8 cellular contexts compared by ENCODE assay signal in genomic region chr1:46466477-46467182, GRCh38. TPM values are rescaled to one million over a fixed set of nuclear protein-coding genes. Genes with fewer than 3 reads are reported as not detected.
DNase-seq lines count a peak whose midpoint lies in the region; ATAC-seq and TF ChIP-seq lines count a peak whose summit lies in the region.

No MANE protein-coding gene starts in this region.

- WGBS in lung, 2 donors: 2 to 4% methylated on average over 50 to 84 of the region's 84 CpGs
- WGBS in tibial nerve, 2 donors: 2 to 3% methylated on average over 46 to 50 of the region's 84 CpGs

- ATAC-seq in lung (ENCODE audit: insufficient read depth, low FRiP score) (peak; percentile 44), HG03354 (IDR thresholded peaks at IDR 0.05; ENCODE audit: poor library complexity, severe bottlenecking, unreplicated experiment) (no peak), GM18868 (IDR thresholded peaks at IDR 0.05; ENCODE audit: unreplicated experiment) (no peak)

- no peak overlapping the region for H3K27ac ChIP-seq in lung (ENCODE audit: low read depth in 1 of 2, low read length in 1 of 2)
- H3K27ac ChIP-seq in tibial nerve: no peak overlapping the region

- no peak for TF ChIP-seq EP300 in tibial nerve (IDR thresholded peaks at IDR 0.05)

- no peaks in the 10 kb centered on the region for H3K9me3 Mint-ChIP-seq in chondrocyte (ENCODE audit: low read depth)

- TF ChIP-seq POLR2A in tibial nerve (IDR thresholded peaks at IDR 0.05): no peak

- DNase-seq in GM03348 (ENCODE audit: low spot score) (peak; percentile 74), NCI-H748 treated with DMSO at 0.1 percent for 48 hours (lab: John Stamatoyannopoulos, UW) (peak; percentile 12), chondrocyte (ENCODE audit: low spot score) (no peak), lung (ENCODE audit: low spot score) (no peak), tibial nerve (ENCODE audit: low spot score in 2 of 2) (no peak)
- no peak for DNase-seq in central memory CD4-positive, alpha-beta T cell

- no peaks in the 10 kb centered on the region for H3K36me3 ChIP-seq in lung (ENCODE audit: control insufficient read depth in 2 of 2, insufficient read depth in 2 of 2, low read length in 2 of 2)
- no peaks in the 10 kb centered on the region for H3K36me3 ChIP-seq in tibial nerve

- H3K9me3 ChIP-seq in lung (ENCODE audit: control insufficient read depth in 2 of 2, insufficient read depth in 1 of 2, low read length in 1 of 2) (peaks cover 0 to 2% of the 10 kb centered on the region in 2 donors), tibial nerve (no peaks in the 10 kb centered on the region)

- peaks cover 0 to 7% of the 10 kb centered on the region in 2 donors for H3K4me1 ChIP-seq in lung (ENCODE audit: control insufficient read depth in 2 of 2, insufficient read depth in 2 of 2, low read length in 2 of 2)
- peaks cover 0 to 14% (median 6%) of the 10 kb centered on the region in 4 donors for H3K4me1 ChIP-seq in tibial nerve

- peaks cover 5% of the 10 kb centered on the region for H3K36me3 Mint-ChIP-seq in chondrocyte (ENCODE audit: low read depth)

- H3K4me3 Mint-ChIP-seq in chondrocyte (ENCODE audit: unreplicated experiment): peak overlapping the region; percentile 72

- H3K27ac Mint-ChIP-seq in chondrocyte (ENCODE audit: unreplicated experiment): no peak overlapping the region

- peak overlapping the region; percentile 51 for H3K4me3 ChIP-seq in lung
- H3K4me3 ChIP-seq in tibial nerve: peak overlapping the region; percentile 31 to 65 (median 53)

- peak; percentile 20 for TF ChIP-seq CTCF in chondrocyte (IDR thresholded peaks at IDR 0.05)
- TF ChIP-seq CTCF in lung (IDR thresholded peaks at IDR 0.05; ENCODE audit: control extremely low read depth, extremely low read depth): no peak
- TF ChIP-seq CTCF in tibial nerve (IDR thresholded peaks at IDR 0.05): no peak

- H3K27me3 ChIP-seq in lung (ENCODE audit: control insufficient read depth, insufficient read depth) (peaks cover 3% of the 10 kb centered on the region), tibial nerve (peaks cover 0 to 63% of the 10 kb centered on the region in 2 donors)

- peaks cover 35% of the 10 kb centered on the region for H3K27me3 Mint-ChIP-seq in chondrocyte (ENCODE audit: low read depth)

- peaks cover 10% of the 10 kb centered on the region for H3K4me1 Mint-ChIP-seq in chondrocyte (ENCODE audit: low read depth)

RNA-seq across cellular contexts. Expression of gene DMBX1, which starts 23.0 kb away (rescaled TPM):
- total RNA-seq in chondrocyte (not detected in 3 replicates), lung (under 1 TPM in 1 of 2 donors, not detected in 1; 0.09 TPM), tibial nerve (not detected)
- under 1 TPM in 1 of 2 donors, not detected in 1; 0.01 TPM for polyA plus RNA-seq in lung

Comparison
In these comparisons a context has a peak if more than half of its experiments do, and no peak if none do; other contexts are left out.
1. DNase-seq: peak in GM03348 (single experiment) and NCI-H748 treated with DMSO at 0.1 percent for 48 hours (single experiment); none in chondrocyte (single experiment), lung (single experiment), tibial nerve (0 of 2) and central memory CD4-positive, alpha-beta T cell (single experiment).